22 cellular contexts compared by ENCODE assay signal in the genomic region with DNA sequence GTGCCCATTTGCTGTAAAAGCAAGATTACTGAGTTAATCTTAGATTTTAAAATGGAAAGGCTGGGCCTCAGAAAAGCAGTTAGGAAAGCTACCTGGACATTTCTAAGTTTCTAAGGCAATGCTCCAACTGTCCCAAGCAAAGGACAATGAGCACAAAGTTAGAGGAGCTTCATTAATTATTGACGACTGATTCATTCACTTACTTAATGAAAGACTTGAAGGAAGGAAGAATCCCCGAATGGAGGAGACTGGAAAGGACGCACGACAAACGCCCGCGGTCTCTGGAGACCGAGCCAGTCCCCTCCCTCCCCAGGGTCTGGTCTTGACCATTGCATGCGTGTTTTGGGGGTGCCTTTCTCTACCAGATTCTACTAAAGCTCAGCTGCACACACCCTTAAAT. TPM values are rescaled to one million over a fixed set of nuclear protein-coding genes. Genes with fewer than 3 reads are reported as not detected.
DNase-seq lines count a peak whose midpoint lies in the region; ATAC-seq and TF ChIP-seq lines count a peak whose summit lies in the region.
"Had no signal": no experiment of that assay in that cellular context is flagged by ENCODE, and none has a peak within 500 bp of the region (broad histone marks: within the 10 kb centered on the region; RNA-seq: fewer than 3 reads in every experiment).

No MANE protein-coding gene starts in this region.

- H2BK15ac ChIP-seq in neuronal stem cell (ENCODE audit: low read length): no peak overlapping the region

- H2AK5ac ChIP-seq in neuronal stem cell (ENCODE audit: low read depth, low read length): no peak overlapping the region

- no peak overlapping the region for H4K8ac ChIP-seq in neuronal stem cell (ENCODE audit: low read depth, low read length)

- H3K4me1 ChIP-seq in ES-I3 (ENCODE audit: insufficient read depth, low read length) (peaks cover 7% of the 10 kb centered on the region), neuronal stem cell (ENCODE audit: control insufficient read depth in 2 of 2, insufficient read depth in 1 of 2, low read depth in 1 of 2, low read length in 2 of 2) (no peaks in the 10 kb centered on the region)
- H3K4me1 ChIP-seq: Peyer's patch had no signal

- H2AFZ ChIP-seq in neuronal stem cell (ENCODE audit: low read length): no peak overlapping the region

- H3K27me3 ChIP-seq in neuronal stem cell (ENCODE audit: control insufficient read depth in 3 of 3, insufficient read depth in 3 of 3, low read depth in 1 of 3, low read length in 3 of 3): no peaks in the 10 kb centered on the region
- H3K27me3 ChIP-seq: BLaER1 treated with 17β-estradiol and CSF1 and Interleukin-3, amounts not matched to agents 10 nM and 100 nM; Peyer's patch had no signal

- H3K4me2 ChIP-seq in neuronal stem cell (ENCODE audit: insufficient read depth, low read length, poor library complexity, severe bottlenecking): no peak overlapping the region
- H3K4me2 ChIP-seq: BLaER1 treated with 17β-estradiol and CSF1 and Interleukin-3, amounts not matched to agents 10 nM and 100 nM had no signal

- H3K9ac ChIP-seq in ES-I3 (ENCODE audit: low read depth, low read length) (peak overlapping the region; percentile 33; the same call in 1 of the 2 replicates), neuronal stem cell (ENCODE audit: low read depth, low read length, poor library complexity) (no peak overlapping the region)
- H3K9ac ChIP-seq: BLaER1 treated with 17β-estradiol and CSF1 and Interleukin-3, amounts not matched to agents 10 nM and 100 nM had no signal

- ATAC-seq in HG02970 (IDR thresholded peaks at IDR 0.05; ENCODE audit: low FRiP score, unreplicated experiment): no peak
- ATAC-seq in stimulated activated naive CD8-positive, alpha-beta T cell treated with anti-CD3 and anti-CD28 coated beads, Interleukin-15, Interleukin-2, amounts not matched to agents 100 U/mL and 50 U/mL, for 24 hours: no peak
- ATAC-seq: SK-N-SH treated with all-trans-retinoic acid at 6 μM for 48 hours had no signal

- no peak overlapping the region for H2BK12ac ChIP-seq in neuronal stem cell (ENCODE audit: low read length)

- no peak overlapping the region for H3K23ac ChIP-seq in neuronal stem cell (ENCODE audit: low read depth, low read length, poor library complexity)

- DNase-seq in epithelial cell of proximal tubule (ENCODE audit: low read depth) (no peak), neuronal stem cell (ENCODE audit: low spot score) (no peak), A172 (ENCODE audit: low spot score) (no peak)
- no peak for DNase-seq in stimulated activated naive CD8-positive, alpha-beta T cell treated with anti-CD3 and anti-CD28 coated beads, Interleukin-15, Interleukin-2, amounts not matched to agents 100 U/mL and 50 U/mL, for 24 hours
- DNase-seq in NK-92 treated with Interleukin-12 subunit alpha and Interleukin-12 subunit beta, amount 100 ng/mL, for 24 hours (lab: John Stamatoyannopoulos, UW): no peak
- DNase-seq: Caco-2; CD4-positive, alpha-beta memory T cell; DMS153; GOT3; NCI-H1105; NCI-H1694; NCI-H2081; NCI-H2171; NCI-H345; NCI-H524; NCI-H774; Peyer's patch had no signal

- no peak overlapping the region for H3K4ac ChIP-seq in neuronal stem cell (ENCODE audit: low read length)

- H2BK5ac ChIP-seq in neuronal stem cell (ENCODE audit: low read length): no peak overlapping the region

- peak overlapping the region; percentile 46 for H3K18ac ChIP-seq in neuronal stem cell (ENCODE audit: low read length)

- H2BK120ac ChIP-seq in neuronal stem cell (ENCODE audit: low read depth, low read length): no peak overlapping the region

- no peak overlapping the region for H3K27ac ChIP-seq in neuronal stem cell (replicated peaks; ENCODE audit: low read length)
- H3K27ac ChIP-seq: BLaER1 treated with 17β-estradiol and CSF1 and Interleukin-3, amounts not matched to agents 10 nM and 100 nM; Peyer's patch had no signal

- H3K9me3 ChIP-seq in ES-I3 (ENCODE audit: control insufficient read depth, insufficient read depth, low read length): no peaks in the 10 kb centered on the region
- H3K9me3 ChIP-seq in neuronal stem cell (replicated peaks in 1 of 2; ENCODE audit: control insufficient read depth in 2 of 2, insufficient read depth in 1 of 2, low read depth in 1 of 2, low read length in 2 of 2): no peaks in the 10 kb centered on the region
- H3K9me3 ChIP-seq: BLaER1 treated with 17β-estradiol and CSF1 and Interleukin-3, amounts not matched to agents 10 nM and 100 nM; Caco-2; Peyer's patch had no signal

- no CpG with 5 or more reads among the region's 9 CpGs for WGBS in neuronal stem cell (ENCODE audit: extremely low coverage in 2 of 2, insufficient read length in 2 of 2, insufficient replicate concordance in 1 of 2), 2 donors

- H3K4me3 ChIP-seq in epithelial cell of proximal tubule (ENCODE audit: low read depth, low read length): peak overlapping the region; percentile 56
- no peak overlapping the region for H3K4me3 ChIP-seq in neuronal stem cell (ENCODE audit: low read length in 2 of 2)
- H3K4me3 ChIP-seq: BLaER1 treated with 17β-estradiol and CSF1 and Interleukin-3, amounts not matched to agents 10 nM and 100 nM; Peyer's patch had no signal

- no peak overlapping the region for H3K14ac ChIP-seq in neuronal stem cell (ENCODE audit: low read length)

- no peak overlapping the region for H4K91ac ChIP-seq in neuronal stem cell (ENCODE audit: low read depth, low read length, poor library complexity)

- no peaks in the 10 kb centered on the region for H3K36me3 ChIP-seq in ES-I3 (ENCODE audit: insufficient read depth, low read length)
- H3K36me3 ChIP-seq in neuronal stem cell (replicated peaks in 1 of 2; ENCODE audit: control insufficient read depth in 2 of 2, insufficient read depth in 2 of 2, low read length in 2 of 2): no peaks in the 10 kb centered on the region
- H3K36me3 ChIP-seq: BLaER1 treated with 17β-estradiol and CSF1 and Interleukin-3, amounts not matched to agents 10 nM and 100 nM; Peyer's patch had no signal

- H3K79me1 ChIP-seq in neuronal stem cell (ENCODE audit: low read depth, low read length): no peaks in the 10 kb centered on the region

- TF ChIP-seq CTCF in epithelial cell of proximal tubule (conservative IDR thresholded peaks at IDR 0.05; ENCODE audit: low read depth, low read length): no peak

RNA-seq across cellular contexts. Expression of gene CTSL, which starts 44.7 kb away (rescaled TPM):
- total RNA-seq in epithelial cell of proximal tubule: 80.9 and 88.4 TPM in 2 replicates
- 40.2 TPM for polyA plus RNA-seq in neuronal stem cell (2013, experiment 1 of 2)
- 39.2 TPM for polyA plus RNA-seq in neuronal stem cell (2013, experiment 2 of 2)
- 318 and 350 TPM in 2 replicates for total RNA-seq in A172 (2014; rRNA removed; shearing (Covaris generic))
- total RNA-seq: OCI-LY7 had no signal
